ENCODE assay signal across 1 cellular context in the genomic region with DNA sequence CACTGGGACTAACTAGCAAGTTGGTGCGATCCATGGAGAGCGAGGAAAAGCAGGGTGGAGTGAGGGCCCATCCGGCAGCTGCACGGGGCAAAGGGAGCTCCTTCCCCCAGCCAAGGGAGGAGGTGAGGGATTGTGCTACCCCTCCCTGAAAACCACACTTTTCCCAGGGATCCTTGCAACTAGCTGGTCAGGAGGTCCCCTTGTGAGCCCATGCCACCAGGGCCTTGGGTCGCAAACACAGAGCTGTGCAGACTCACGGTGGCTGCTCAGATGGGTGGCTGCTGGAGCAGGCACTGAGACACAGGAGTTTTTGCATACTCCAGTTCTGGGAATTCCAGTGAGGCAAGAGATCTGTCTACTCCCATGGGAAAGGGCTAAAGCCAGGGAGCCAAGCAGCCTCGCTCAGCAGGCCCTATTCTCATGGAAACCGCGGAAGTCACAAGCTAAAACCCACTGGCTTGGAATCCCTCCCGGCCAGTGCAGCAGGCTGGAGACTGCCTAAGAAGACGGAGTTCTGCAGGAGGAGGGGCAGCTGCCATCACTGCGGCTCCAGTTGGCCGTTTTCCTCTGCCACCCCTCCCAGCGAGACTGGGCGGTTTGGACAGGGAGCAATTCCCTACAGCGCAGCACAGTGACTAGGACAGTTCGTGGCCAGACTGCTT.
TF ChIP-seq lines count a peak whose summit lies in the region.

No MANE protein-coding gene starts in this region.

TF ChIP-seq in H1, 55 proteins besides CTCF, POLR2A, EP300 and RAD21:
- TF ChIP-seq, protein P1, sequence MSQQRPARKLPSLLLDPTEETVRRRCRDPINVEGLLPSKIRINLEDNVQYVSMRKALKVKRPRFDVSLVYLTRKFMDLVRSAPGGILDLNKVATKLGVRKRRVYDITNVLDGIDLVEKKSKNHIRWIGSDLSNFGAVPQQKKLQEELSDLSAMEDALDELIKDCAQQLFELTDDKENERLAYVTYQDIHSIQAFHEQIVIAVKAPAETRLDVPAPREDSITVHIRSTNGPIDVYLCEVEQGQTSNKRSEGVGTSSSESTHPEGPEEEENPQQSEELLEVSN (IDR thresholded peaks at IDR 0.05): peak; percentile 27; the same call in 1 of the 2 replicates
- TF ChIP-seq, protein P2, sequence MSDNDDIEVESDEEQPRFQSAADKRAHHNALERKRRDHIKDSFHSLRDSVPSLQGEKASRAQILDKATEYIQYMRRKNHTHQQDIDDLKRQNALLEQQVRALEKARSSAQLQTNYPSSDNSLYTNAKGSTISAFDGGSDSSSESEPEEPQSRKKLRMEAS (IDR thresholded peaks at IDR 0.05): peak; percentile 51
- peak; percentile 84 for TF ChIP-seq ASH2L (IDR thresholded peaks at IDR 0.05; ENCODE audit: low read length)
- TF ChIP-seq, protein P3, sequence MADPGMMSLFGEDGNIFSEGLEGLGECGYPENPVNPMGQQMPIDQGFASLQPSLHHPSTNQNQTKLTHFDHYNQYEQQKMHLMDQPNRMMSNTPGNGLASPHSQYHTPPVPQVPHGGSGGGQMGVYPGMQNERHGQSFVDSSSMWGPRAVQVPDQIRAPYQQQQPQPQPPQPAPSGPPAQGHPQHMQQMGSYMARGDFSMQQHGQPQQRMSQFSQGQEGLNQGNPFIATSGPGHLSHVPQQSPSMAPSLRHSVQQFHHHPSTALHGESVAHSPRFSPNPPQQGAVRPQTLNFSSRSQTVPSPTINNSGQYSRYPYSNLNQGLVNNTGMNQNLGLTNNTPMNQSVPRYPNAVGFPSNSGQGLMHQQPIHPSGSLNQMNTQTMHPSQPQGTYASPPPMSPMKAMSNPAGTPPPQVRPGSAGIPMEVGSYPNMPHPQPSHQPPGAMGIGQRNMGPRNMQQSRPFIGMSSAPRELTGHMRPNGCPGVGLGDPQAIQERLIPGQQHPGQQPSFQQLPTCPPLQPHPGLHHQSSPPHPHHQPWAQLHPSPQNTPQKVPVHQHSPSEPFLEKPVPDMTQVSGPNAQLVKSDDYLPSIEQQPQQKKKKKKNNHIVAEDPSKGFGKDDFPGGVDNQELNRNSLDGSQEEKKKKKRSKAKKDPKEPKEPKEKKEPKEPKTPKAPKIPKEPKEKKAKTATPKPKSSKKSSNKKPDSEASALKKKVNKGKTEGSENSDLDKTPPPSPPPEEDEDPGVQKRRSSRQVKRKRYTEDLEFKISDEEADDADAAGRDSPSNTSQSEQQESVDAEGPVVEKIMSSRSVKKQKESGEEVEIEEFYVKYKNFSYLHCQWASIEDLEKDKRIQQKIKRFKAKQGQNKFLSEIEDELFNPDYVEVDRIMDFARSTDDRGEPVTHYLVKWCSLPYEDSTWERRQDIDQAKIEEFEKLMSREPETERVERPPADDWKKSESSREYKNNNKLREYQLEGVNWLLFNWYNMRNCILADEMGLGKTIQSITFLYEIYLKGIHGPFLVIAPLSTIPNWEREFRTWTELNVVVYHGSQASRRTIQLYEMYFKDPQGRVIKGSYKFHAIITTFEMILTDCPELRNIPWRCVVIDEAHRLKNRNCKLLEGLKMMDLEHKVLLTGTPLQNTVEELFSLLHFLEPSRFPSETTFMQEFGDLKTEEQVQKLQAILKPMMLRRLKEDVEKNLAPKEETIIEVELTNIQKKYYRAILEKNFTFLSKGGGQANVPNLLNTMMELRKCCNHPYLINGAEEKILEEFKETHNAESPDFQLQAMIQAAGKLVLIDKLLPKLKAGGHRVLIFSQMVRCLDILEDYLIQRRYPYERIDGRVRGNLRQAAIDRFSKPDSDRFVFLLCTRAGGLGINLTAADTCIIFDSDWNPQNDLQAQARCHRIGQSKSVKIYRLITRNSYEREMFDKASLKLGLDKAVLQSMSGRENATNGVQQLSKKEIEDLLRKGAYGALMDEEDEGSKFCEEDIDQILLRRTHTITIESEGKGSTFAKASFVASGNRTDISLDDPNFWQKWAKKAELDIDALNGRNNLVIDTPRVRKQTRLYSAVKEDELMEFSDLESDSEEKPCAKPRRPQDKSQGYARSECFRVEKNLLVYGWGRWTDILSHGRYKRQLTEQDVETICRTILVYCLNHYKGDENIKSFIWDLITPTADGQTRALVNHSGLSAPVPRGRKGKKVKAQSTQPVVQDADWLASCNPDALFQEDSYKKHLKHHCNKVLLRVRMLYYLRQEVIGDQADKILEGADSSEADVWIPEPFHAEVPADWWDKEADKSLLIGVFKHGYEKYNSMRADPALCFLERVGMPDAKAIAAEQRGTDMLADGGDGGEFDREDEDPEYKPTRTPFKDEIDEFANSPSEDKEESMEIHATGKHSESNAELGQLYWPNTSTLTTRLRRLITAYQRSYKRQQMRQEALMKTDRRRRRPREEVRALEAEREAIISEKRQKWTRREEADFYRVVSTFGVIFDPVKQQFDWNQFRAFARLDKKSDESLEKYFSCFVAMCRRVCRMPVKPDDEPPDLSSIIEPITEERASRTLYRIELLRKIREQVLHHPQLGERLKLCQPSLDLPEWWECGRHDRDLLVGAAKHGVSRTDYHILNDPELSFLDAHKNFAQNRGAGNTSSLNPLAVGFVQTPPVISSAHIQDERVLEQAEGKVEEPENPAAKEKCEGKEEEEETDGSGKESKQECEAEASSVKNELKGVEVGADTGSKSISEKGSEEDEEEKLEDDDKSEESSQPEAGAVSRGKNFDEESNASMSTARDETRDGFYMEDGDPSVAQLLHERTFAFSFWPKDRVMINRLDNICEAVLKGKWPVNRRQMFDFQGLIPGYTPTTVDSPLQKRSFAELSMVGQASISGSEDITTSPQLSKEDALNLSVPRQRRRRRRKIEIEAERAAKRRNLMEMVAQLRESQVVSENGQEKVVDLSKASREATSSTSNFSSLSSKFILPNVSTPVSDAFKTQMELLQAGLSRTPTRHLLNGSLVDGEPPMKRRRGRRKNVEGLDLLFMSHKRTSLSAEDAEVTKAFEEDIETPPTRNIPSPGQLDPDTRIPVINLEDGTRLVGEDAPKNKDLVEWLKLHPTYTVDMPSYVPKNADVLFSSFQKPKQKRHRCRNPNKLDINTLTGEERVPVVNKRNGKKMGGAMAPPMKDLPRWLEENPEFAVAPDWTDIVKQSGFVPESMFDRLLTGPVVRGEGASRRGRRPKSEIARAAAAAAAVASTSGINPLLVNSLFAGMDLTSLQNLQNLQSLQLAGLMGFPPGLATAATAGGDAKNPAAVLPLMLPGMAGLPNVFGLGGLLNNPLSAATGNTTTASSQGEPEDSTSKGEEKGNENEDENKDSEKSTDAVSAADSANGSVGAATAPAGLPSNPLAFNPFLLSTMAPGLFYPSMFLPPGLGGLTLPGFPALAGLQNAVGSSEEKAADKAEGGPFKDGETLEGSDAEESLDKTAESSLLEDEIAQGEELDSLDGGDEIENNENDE (IDR thresholded peaks at IDR 0.05; ENCODE audit: insufficient replicate concordance, low read length): no peak
- TF ChIP-seq TAF1 (IDR thresholded peaks at IDR 0.05; ENCODE audit: low read depth, low read length): no peak
- peak; percentile 35; the same call in 1 of the 2 replicates for TF ChIP-seq TEAD4 (IDR thresholded peaks at IDR 0.05; ENCODE audit: low read depth, low read length)
- TF ChIP-seq CREB1 (IDR thresholded peaks at IDR 0.05): 0 out of 2 replicates have a peak, but pooled peaks have one; percentile 27
- TF ChIP-seq KDM4A (IDR thresholded peaks at IDR 0.05; ENCODE audit: low read depth, low read length, severe bottlenecking): no peak
- 0 out of 2 replicates have a peak, but pooled peaks have one; percentile 30 for TF ChIP-seq RBBP5 (IDR thresholded peaks at IDR 0.05; ENCODE audit: borderline replicate concordance, low read depth, low read length)
